Comparison of ENCODE assay signal across 21 cellular contexts in the genomic region with DNA sequence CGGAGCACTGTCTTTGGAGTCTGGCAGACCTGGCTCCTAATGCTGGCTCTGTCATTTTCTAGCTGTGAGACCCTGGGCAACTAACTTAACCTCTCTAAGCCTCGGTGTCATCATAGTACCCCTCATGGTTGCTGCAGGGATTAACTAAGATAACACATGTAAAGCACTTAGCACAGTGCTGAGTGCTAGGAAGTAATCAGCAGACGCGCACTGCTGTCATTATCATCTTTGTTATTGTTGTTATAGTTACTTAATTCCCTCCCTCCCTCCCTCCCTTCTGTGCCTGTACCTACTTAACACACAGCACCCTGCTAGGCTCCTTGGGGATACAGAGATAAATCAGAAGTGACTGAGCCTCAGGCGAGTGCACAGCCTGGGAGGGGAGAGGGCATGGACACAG.
A peak's percentile ranks its signal among the peaks of the same experiment; 100 is the strongest.
DNase-seq lines count a peak whose midpoint lies in the region; ATAC-seq and TF ChIP-seq lines count a peak whose summit lies in the region.
"Had no signal": no experiment of that assay in that cellular context is flagged by ENCODE, and none has a peak within 500 bp of the region (broad histone marks: within the 10 kb centered on the region; RNA-seq: fewer than 3 reads in every experiment).

No MANE protein-coding gene starts in this region.

- H3K9me3 ChIP-seq in WERI-Rb-1 (ENCODE audit: severe bottlenecking) = no peaks in the 10 kb centered on the region
- no peaks in the 10 kb centered on the region for H3K9me3 ChIP-seq in sigmoid colon
- H3K9me3 ChIP-seq in thyroid gland = no peaks in the 10 kb centered on the region

- TF ChIP-seq POLR2A in sigmoid colon (IDR thresholded peaks at IDR 0.05) (no peak), thyroid gland (IDR thresholded peaks at IDR 0.05) (no peak)

- H3K27ac ChIP-seq in WERI-Rb-1 (no peak overlapping the region), sigmoid colon (no peak overlapping the region), thyroid gland (no peak overlapping the region)
- H3K27ac ChIP-seq: C4-2B had no signal

- TF ChIP-seq EP300 in sigmoid colon (IDR thresholded peaks at IDR 0.05) = no peak

- DNase-seq in activated effector memory CD4-positive, alpha-beta T cell treated with anti-CD3 and anti-CD28 coated beads, Interleukin-2, amount 50 U/mL, for 16 hours = peak; percentile 16
- DNase-seq in activated effector memory CD4-positive, alpha-beta T cell treated with Interleukin-2 at 50 U/mL for 16 hours = no peak
- DNase-seq in WERI-Rb-1 (peak; percentile 32), left ventricle myocardium superior (peak; percentile 20), sigmoid colon (peak; percentile 29), thyroid gland (no peak), NCI-H774 (lab: John Stamatoyannopoulos, UW) (no peak), NCI-H446 treated with DMSO at 0.1 percent for 48 hours (lab: John Stamatoyannopoulos, UW) (no peak)
- DNase-seq: ACHN, AML-193, DND-41, HFFc6, KBM-7, NCI-H1105, NCI-H1694 treated with DMSO at 0.1 percent for 48 hours, NCI-H226, NCI-H526 treated with DMSO at 0.1 percent for 48 hours, PC-3, RPMI8226 had no signal

- H3K4me1 ChIP-seq in sigmoid colon = peaks cover 0 to 38% (median 29%) of the 10 kb centered on the region in 4 donors
- peaks cover 20 to 45% of the 10 kb centered on the region in 2 donors for H3K4me1 ChIP-seq in thyroid gland

- H3K36me3 ChIP-seq in WERI-Rb-1 (peaks cover 5% of the 10 kb centered on the region), sigmoid colon (no peaks in the 10 kb centered on the region), thyroid gland (no peaks in the 10 kb centered on the region)

- intact Hi-C loops in left ventricle myocardium superior (cut with micrococcal nuclease) = loop anchor here (10.0 kb wide), 1 partner anchor 571 kb away; no protein-coding TSS in a partner anchor
- intact Hi-C loops in sigmoid colon (cut with DNase I) = loop anchor here (5.0 to 10.0 kb wide), 2 partner anchors 419 to 1011 kb away; no protein-coding TSS in a partner anchor
- intact Hi-C loops in thyroid gland (cut with DNase I) = loop anchor here (10.0 kb wide), 1 partner anchor 571 kb away; no protein-coding TSS in a partner anchor

- no peaks in the 10 kb centered on the region for H3K27me3 ChIP-seq in WERI-Rb-1 (ENCODE audit: insufficient read depth, low read depth, severe bottlenecking)
- H3K27me3 ChIP-seq in sigmoid colon = no peaks in the 10 kb centered on the region
- no peaks in the 10 kb centered on the region for H3K27me3 ChIP-seq in thyroid gland

- 88 to 92% methylated on average over 5 of the region's 5 CpGs for WGBS in sigmoid colon, 2 donors
- WGBS in thyroid gland, 2 donors = 93 to 96% methylated on average over 5 of the region's 5 CpGs

- peak; percentile 38 for ATAC-seq in left ventricle myocardium superior
- ATAC-seq: HepG2, PC-3 had no signal

- TF ChIP-seq CTCF in WERI-Rb-1 (IDR thresholded peaks at IDR 0.05; ENCODE audit: low read depth, low read length) (no peak), sigmoid colon (IDR thresholded peaks at IDR 0.05) (no peak), thyroid gland (IDR thresholded peaks at IDR 0.05) (no peak)

- H3K4me3 ChIP-seq in WERI-Rb-1 (ENCODE audit: low read depth, low read length) (no peak overlapping the region), sigmoid colon (no peak overlapping the region), thyroid gland (replicated peaks in 1 of 3) (no peak overlapping the region)

Comparison
In these comparisons a context has a peak if more than half of its experiments do, and no peak if none do; other contexts are left out.
1. DNase-seq: peak in activated effector memory CD4-positive, alpha-beta T cell treated with anti-CD3 and anti-CD28 coated beads, Interleukin-2, amount 50 U/mL, for 16 hours (single experiment), WERI-Rb-1 (single experiment), left ventricle myocardium superior (single experiment) and sigmoid colon (single experiment); none in activated effector memory CD4-positive, alpha-beta T cell treated with Interleukin-2 at 50 U/mL for 16 hours (single experiment), thyroid gland (0 of 2), NCI-H774 (single experiment) and NCI-H446 treated with DMSO at 0.1 percent for 48 hours (single experiment).